In genomic region chr9:114005371-114006154, GRCh38 we compare ENCODE assay signal across 19 cellular contexts.
DNase-seq lines count a peak whose midpoint lies in the region; ATAC-seq and TF ChIP-seq lines count a peak whose summit lies in the region.
"Had no signal": no experiment of that assay in that cellular context is flagged by ENCODE, and none has a peak within 500 bp of the region (broad histone marks: within the 10 kb centered on the region; RNA-seq: fewer than 3 reads in every experiment).

No MANE protein-coding gene starts in this region.

- 88% methylated on average over 9 of the region's 9 CpGs for WGBS in right cardiac atrium

- no peaks in the 10 kb centered on the region for H3K36me3 ChIP-seq in upper lobe of right lung
- H3K36me3 ChIP-seq: neural progenitor cell had no signal

- H3K4me3 Mint-ChIP-seq in activated naive CD8-positive, alpha-beta T cell treated with anti-CD3 and anti-CD28 coated beads, Interleukin-2, amount 10 ng/mL, durations not matched to agents 7 days and 5 days = no peak overlapping the region
- no peak overlapping the region for H3K4me3 Mint-ChIP-seq in activated naive CD8-positive, alpha-beta T cell treated with anti-CD3 and anti-CD28 coated beads for 36 hours
- no peak overlapping the region for H3K4me3 Mint-ChIP-seq in chondrocyte (ENCODE audit: unreplicated experiment)
- no peak overlapping the region for H3K4me3 Mint-ChIP-seq in natural killer cell treated with Interleukin-12 subunit alpha and Interleukin-12 subunit beta and Interleukin-15 and Interleukin-18, amount 100 ng/mL, for 72 hours
- H3K4me3 Mint-ChIP-seq: activated T-cell treated with anti-CD3 and anti-CD28 coated beads, Interleukin-2, amount 50 U/mL, for 4 hours; CD4-positive, alpha-beta memory T cell; neural progenitor cell; T-cell had no signal

- H3K9me3 Mint-ChIP-seq in activated naive CD8-positive, alpha-beta T cell treated with anti-CD3 and anti-CD28 coated beads, Interleukin-2, amount 10 ng/mL, durations not matched to agents 7 days and 5 days = no peaks in the 10 kb centered on the region
- no peaks in the 10 kb centered on the region for H3K9me3 Mint-ChIP-seq in activated naive CD8-positive, alpha-beta T cell treated with anti-CD3 and anti-CD28 coated beads for 36 hours
- H3K9me3 Mint-ChIP-seq in chondrocyte (ENCODE audit: low read depth) = no peaks in the 10 kb centered on the region
- no peaks in the 10 kb centered on the region for H3K9me3 Mint-ChIP-seq in natural killer cell treated with Interleukin-12 subunit alpha and Interleukin-12 subunit beta and Interleukin-15 and Interleukin-18, amount 100 ng/mL, for 72 hours
- H3K9me3 Mint-ChIP-seq: activated naive CD4-positive, alpha-beta T cell treated with anti-CD3 and anti-CD28 coated beads, Interleukin-2, amount 50 U/mL, for 72 hours; activated T-cell treated with anti-CD3 and anti-CD28 coated beads, Interleukin-2, amount 50 U/mL, for 4 hours; neural progenitor cell; T-cell had no signal

- H3K4me3 ChIP-seq in upper lobe of right lung = no peak overlapping the region
- no peak overlapping the region for H3K4me3 ChIP-seq in right cardiac atrium (ENCODE audit: low read length)
- H3K4me3 ChIP-seq: neural progenitor cell had no signal

- POLR2A ChIA-PET in activated naive CD8-positive, alpha-beta T cell treated with anti-CD3 and anti-CD28 coated beads, Interleukin-2, amount 10 ng/mL, durations not matched to agents 7 days and 5 days (lab: Charles Lee) = no interaction called here

- DNase-seq in activated naive CD8-positive, alpha-beta T cell treated with anti-CD3 and anti-CD28 coated beads, Interleukin-2, amount 10 ng/mL, durations not matched to agents 7 days and 5 days = peak; percentile 4
- DNase-seq in activated naive CD8-positive, alpha-beta T cell treated with anti-CD3 and anti-CD28 coated beads for 36 hours = no peak
- DNase-seq in chondrocyte (ENCODE audit: low spot score) = no peak
- peak; percentile 40 for DNase-seq in natural killer cell treated with Interleukin-12 subunit alpha and Interleukin-12 subunit beta and Interleukin-15 and Interleukin-18, amount 100 ng/mL, for 72 hours (ENCODE audit: low spot score)
- peak; percentile 39 for DNase-seq in upper lobe of right lung
- no peak for DNase-seq in DMS 273 (lab: John Stamatoyannopoulos, UW; ENCODE audit: unreplicated experiment)
- no peak for DNase-seq in right cardiac atrium
- DNase-seq in A172 (ENCODE audit: low spot score) = no peak
- DNase-seq: activated T-cell treated with anti-CD3 and anti-CD28 coated beads, Interleukin-2, amount 50 U/mL, for 4 hours; CD4-positive, alpha-beta memory T cell; KBM-7; left cardiac atrium; NCI-H187; NCI-H345; retina; SIG-M5 had no signal

- intact Hi-C loops in upper lobe of right lung (cut with DNase I) = no loop called here
- intact Hi-C loops in right cardiac atrium (cut with DNase I) = no loop called here

- no peak for ATAC-seq in activated naive CD8-positive, alpha-beta T cell treated with anti-CD3 and anti-CD28 coated beads, Interleukin-2, amount 10 ng/mL, durations not matched to agents 7 days and 5 days (ENCODE audit: low read depth)
- no peak for ATAC-seq in natural killer cell treated with Interleukin-12 subunit alpha and Interleukin-12 subunit beta and Interleukin-15 and Interleukin-18, amount 100 ng/mL, for 72 hours
- no peak for ATAC-seq in upper lobe of right lung
- ATAC-seq in right cardiac atrium = no peak
- ATAC-seq: activated naive CD4-positive, alpha-beta T cell treated with anti-CD3 and anti-CD28 coated beads, Interleukin-2, amount 50 U/mL, for 72 hours; activated T-cell treated with anti-CD3 and anti-CD28 coated beads, Interleukin-2, amount 50 U/mL, for 4 hours; left cardiac atrium; T-cell had no signal

- peaks cover 4% of the 10 kb centered on the region for H3K4me1 ChIP-seq in upper lobe of right lung
- H3K4me1 ChIP-seq in right cardiac atrium (ENCODE audit: control insufficient read depth, insufficient read depth, low read length) = no peaks in the 10 kb centered on the region
- H3K4me1 ChIP-seq: neural progenitor cell had no signal

- no peak overlapping the region for H3K27ac Mint-ChIP-seq in activated naive CD8-positive, alpha-beta T cell treated with anti-CD3 and anti-CD28 coated beads, Interleukin-2, amount 10 ng/mL, durations not matched to agents 7 days and 5 days
- H3K27ac Mint-ChIP-seq in activated naive CD8-positive, alpha-beta T cell treated with anti-CD3 and anti-CD28 coated beads for 36 hours = no peak overlapping the region
- H3K27ac Mint-ChIP-seq in chondrocyte (ENCODE audit: unreplicated experiment) = peak overlapping the region; percentile 59
- H3K27ac Mint-ChIP-seq in natural killer cell treated with Interleukin-12 subunit alpha and Interleukin-12 subunit beta and Interleukin-15 and Interleukin-18, amount 100 ng/mL, for 72 hours = no peak overlapping the region
- H3K27ac Mint-ChIP-seq: activated naive CD4-positive, alpha-beta T cell treated with anti-CD3 and anti-CD28 coated beads, Interleukin-2, amount 50 U/mL, for 72 hours; neural progenitor cell; T-cell had no signal

- no peak for TF ChIP-seq CTCF in chondrocyte (IDR thresholded peaks at IDR 0.05)
- TF ChIP-seq CTCF in upper lobe of right lung (IDR thresholded peaks at IDR 0.05) = no peak

- no peaks in the 10 kb centered on the region for H3K4me1 Mint-ChIP-seq in activated naive CD8-positive, alpha-beta T cell treated with anti-CD3 and anti-CD28 coated beads, Interleukin-2, amount 10 ng/mL, durations not matched to agents 7 days and 5 days
- H3K4me1 Mint-ChIP-seq in activated naive CD8-positive, alpha-beta T cell treated with anti-CD3 and anti-CD28 coated beads for 36 hours = no peaks in the 10 kb centered on the region
- H3K4me1 Mint-ChIP-seq in chondrocyte (ENCODE audit: low read depth) = peaks cover 23% of the 10 kb centered on the region
- no peaks in the 10 kb centered on the region for H3K4me1 Mint-ChIP-seq in natural killer cell treated with Interleukin-12 subunit alpha and Interleukin-12 subunit beta and Interleukin-15 and Interleukin-18, amount 100 ng/mL, for 72 hours (ENCODE audit: low read depth in 2 of 2)
- H3K4me1 Mint-ChIP-seq: CD4-positive, alpha-beta memory T cell; neural progenitor cell; T-cell had no signal

- H3K9me3 ChIP-seq in upper lobe of right lung (no peaks in the 10 kb centered on the region), right cardiac atrium (ENCODE audit: control insufficient read depth, low read length) (no peaks in the 10 kb centered on the region)

- H3K27ac ChIP-seq in upper lobe of right lung = no peak overlapping the region
- no peak overlapping the region for H3K27ac ChIP-seq in right cardiac atrium (ENCODE audit: low read length)
- H3K27ac ChIP-seq: neural progenitor cell had no signal

- no peaks in the 10 kb centered on the region for H3K27me3 ChIP-seq in upper lobe of right lung
- H3K27me3 ChIP-seq in right cardiac atrium (ENCODE audit: control insufficient read depth, insufficient read depth) = no peaks in the 10 kb centered on the region
- H3K27me3 ChIP-seq: neural progenitor cell had no signal

- no peaks in the 10 kb centered on the region for H3K27me3 Mint-ChIP-seq in activated naive CD8-positive, alpha-beta T cell treated with anti-CD3 and anti-CD28 coated beads, Interleukin-2, amount 10 ng/mL, durations not matched to agents 7 days and 5 days
- no peaks in the 10 kb centered on the region for H3K27me3 Mint-ChIP-seq in activated naive CD8-positive, alpha-beta T cell treated with anti-CD3 and anti-CD28 coated beads for 36 hours
- H3K27me3 Mint-ChIP-seq in chondrocyte (ENCODE audit: low read depth) = no peaks in the 10 kb centered on the region
- no peaks in the 10 kb centered on the region for H3K27me3 Mint-ChIP-seq in natural killer cell treated with Interleukin-12 subunit alpha and Interleukin-12 subunit beta and Interleukin-15 and Interleukin-18, amount 100 ng/mL, for 72 hours
- H3K27me3 Mint-ChIP-seq: CD4-positive, alpha-beta memory T cell; T-cell had no signal

- no peaks in the 10 kb centered on the region for H3K36me3 Mint-ChIP-seq in activated naive CD8-positive, alpha-beta T cell treated with anti-CD3 and anti-CD28 coated beads, Interleukin-2, amount 10 ng/mL, durations not matched to agents 7 days and 5 days
- H3K36me3 Mint-ChIP-seq in activated naive CD8-positive, alpha-beta T cell treated with anti-CD3 and anti-CD28 coated beads for 36 hours = peaks cover 1% of the 10 kb centered on the region
- H3K36me3 Mint-ChIP-seq in chondrocyte (ENCODE audit: low read depth) = peaks cover 18% of the 10 kb centered on the region
- no peaks in the 10 kb centered on the region for H3K36me3 Mint-ChIP-seq in natural killer cell treated with Interleukin-12 subunit alpha and Interleukin-12 subunit beta and Interleukin-15 and Interleukin-18, amount 100 ng/mL, for 72 hours
- H3K36me3 Mint-ChIP-seq: activated naive CD4-positive, alpha-beta T cell treated with anti-CD3 and anti-CD28 coated beads, Interleukin-2, amount 50 U/mL, for 72 hours; T-cell had no signal

Comparison
In these comparisons a context has a peak if more than half of its experiments do, and no peak if none do; other contexts are left out.
1. DNase-seq: peak in activated naive CD8-positive, alpha-beta T cell treated with anti-CD3 and anti-CD28 coated beads, Interleukin-2, amount 10 ng/mL, durations not matched to agents 7 days and 5 days (single experiment), natural killer cell treated with Interleukin-12 subunit alpha and Interleukin-12 subunit beta and Interleukin-15 and Interleukin-18, amount 100 ng/mL, for 72 hours (single experiment) and upper lobe of right lung (single experiment); none in activated naive CD8-positive, alpha-beta T cell treated with anti-CD3 and anti-CD28 coated beads for 36 hours (single experiment), chondrocyte (single experiment), DMS 273 (single experiment), right cardiac atrium (0 of 3) and A172 (single experiment).